ENCODE assay signal across 7 cellular contexts in genomic region chr18:8703781-8704301, GRCh38. TPM values are rescaled to one million over a fixed set of nuclear protein-coding genes. Genes with fewer than 3 reads are reported as not detected.
A peak's percentile ranks its signal among the peaks of the same experiment; 100 is the strongest.
DNase-seq lines count a peak whose midpoint lies in the region; ATAC-seq, FAIRE-seq and TF ChIP-seq lines count a peak whose summit lies in the region.

No MANE protein-coding gene starts in this region.

- ATAC-seq in T-helper 17 cell: no peak
- ATAC-seq in gastrocnemius medialis: no peak

- TF ChIP-seq CTCF in foreskin fibroblast (IDR thresholded peaks at IDR 0.05; ENCODE audit: low read depth, low read length) (no peak), gastrocnemius medialis (IDR thresholded peaks at IDR 0.05 in 4 of 5, conservative IDR thresholded peaks at IDR 0.05 in 1 of 5) (no peak)

- H3K36me3 ChIP-seq in H7 (replicated peaks; ENCODE audit: control insufficient read depth, insufficient read depth, low read length) (no peaks in the 10 kb centered on the region), gastrocnemius medialis (no peaks in the 10 kb centered on the region)

- DNase-seq in H7 (peak; percentile 50), T-helper 17 cell (no peak), foreskin fibroblast (no peak), gastrocnemius medialis (no peak), HCEC 1CT (no peak), urothelium cell line (ENCODE audit: low spot score) (no peak), CD1c-positive myeloid dendritic cell (ENCODE audit: extremely low spot score) (no peak)

- peaks cover 15% of the 10 kb centered on the region in 2 donors for H3K4me1 ChIP-seq in gastrocnemius medialis

- peaks cover 9% of the 10 kb centered on the region for H3K36me3 Mint-ChIP-seq in T-helper 17 cell (ENCODE audit: low read depth)

- peaks cover 22% of the 10 kb centered on the region for H3K4me1 Mint-ChIP-seq in T-helper 17 cell

- H3K27ac ChIP-seq in gastrocnemius medialis: peak overlapping the region; percentile 94

- peaks cover 26% of the 10 kb centered on the region for H3K27me3 ChIP-seq in H7 (ENCODE audit: control insufficient read depth, insufficient read depth, low read length)
- H3K27me3 ChIP-seq in gastrocnemius medialis: no peaks in the 10 kb centered on the region

- no peak for FAIRE-seq in urothelium cell line (lab: Jason Lieb, UNC)

- in situ Hi-C loops in gastrocnemius medialis (cut with MboI; ENCODE audit: low sequenced_read_pairs in 4 of 4): no loop called here

- peaks cover 67% of the 10 kb centered on the region for H3K27me3 Mint-ChIP-seq in T-helper 17 cell

- H3K4me3 ChIP-seq in H7 (ENCODE audit: insufficient read depth, low read depth, low read length) (no peak overlapping the region), foreskin fibroblast (ENCODE audit: low read depth in 1 of 2, low read length in 2 of 2) (peak overlapping the region; percentile 44 to 52), gastrocnemius medialis (peak overlapping the region; percentile 73 to 90 (median 80))

- TF ChIP-seq POLR2A in gastrocnemius medialis (IDR thresholded peaks at IDR 0.05): no peak

- H3K4me3 Mint-ChIP-seq in T-helper 17 cell: peak overlapping the region; percentile 95

- no peak overlapping the region for H3K27ac Mint-ChIP-seq in T-helper 17 cell

- intact Hi-C loops in gastrocnemius medialis (cut with DNase I; ENCODE audit: low total_unique reads): loop anchor here (2.0 kb wide), 2 partner anchors 77 to 85 kb away; no protein-coding TSS in a partner anchor

- H3K9me3 ChIP-seq in T-helper 17 cell (ENCODE audit: control insufficient read depth, low read length, poor library complexity, severe bottlenecking) (no peaks in the 10 kb centered on the region), gastrocnemius medialis (no peaks in the 10 kb centered on the region)

RNA-seq across cellular contexts. Expression of gene MTCL1, which starts 1.5 kb away (rescaled TPM):
- total RNA-seq in H7 (2014; rRNA removed; shearing (Covaris generic)): 16.0 and 24.6 TPM in 2 replicates
- 1 to 10 TPM in 1 of 2 donors, under 1 TPM in 1; 0.22 to 2.1 TPM for total RNA-seq in T-helper 17 cell
- 1 to 10 TPM; 2.0 to 8.6 (median 3.5) TPM for total RNA-seq in gastrocnemius medialis
